Comparison of ENCODE assay signal across 1 cellular context in the genomic region with DNA sequence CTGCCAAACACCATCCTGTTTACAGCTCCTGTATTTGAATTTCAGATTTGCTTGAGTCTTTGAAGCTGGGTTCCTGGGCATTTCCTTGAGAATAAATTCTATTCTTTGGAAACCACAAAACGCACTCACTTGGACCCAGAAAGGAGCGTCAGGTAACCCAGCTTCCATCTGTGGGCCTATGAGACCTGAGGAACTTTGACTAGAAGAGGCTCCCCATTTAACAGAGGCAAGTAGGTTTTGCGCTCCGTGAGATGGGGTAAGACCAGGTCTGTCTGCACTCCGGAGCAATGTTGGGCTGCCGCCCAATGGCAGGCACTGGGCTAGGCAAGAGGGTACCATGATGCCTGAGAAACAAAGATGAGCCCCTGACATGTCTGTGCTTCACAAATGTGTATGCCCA.
TF ChIP-seq lines count a peak whose summit lies in the region.

No MANE protein-coding gene starts in this region.

TF ChIP-seq in GM23338, 12 proteins besides CTCF, POLR2A, EP300 and RAD21 (continued from another document):
- TF ChIP-seq, protein P1, sequence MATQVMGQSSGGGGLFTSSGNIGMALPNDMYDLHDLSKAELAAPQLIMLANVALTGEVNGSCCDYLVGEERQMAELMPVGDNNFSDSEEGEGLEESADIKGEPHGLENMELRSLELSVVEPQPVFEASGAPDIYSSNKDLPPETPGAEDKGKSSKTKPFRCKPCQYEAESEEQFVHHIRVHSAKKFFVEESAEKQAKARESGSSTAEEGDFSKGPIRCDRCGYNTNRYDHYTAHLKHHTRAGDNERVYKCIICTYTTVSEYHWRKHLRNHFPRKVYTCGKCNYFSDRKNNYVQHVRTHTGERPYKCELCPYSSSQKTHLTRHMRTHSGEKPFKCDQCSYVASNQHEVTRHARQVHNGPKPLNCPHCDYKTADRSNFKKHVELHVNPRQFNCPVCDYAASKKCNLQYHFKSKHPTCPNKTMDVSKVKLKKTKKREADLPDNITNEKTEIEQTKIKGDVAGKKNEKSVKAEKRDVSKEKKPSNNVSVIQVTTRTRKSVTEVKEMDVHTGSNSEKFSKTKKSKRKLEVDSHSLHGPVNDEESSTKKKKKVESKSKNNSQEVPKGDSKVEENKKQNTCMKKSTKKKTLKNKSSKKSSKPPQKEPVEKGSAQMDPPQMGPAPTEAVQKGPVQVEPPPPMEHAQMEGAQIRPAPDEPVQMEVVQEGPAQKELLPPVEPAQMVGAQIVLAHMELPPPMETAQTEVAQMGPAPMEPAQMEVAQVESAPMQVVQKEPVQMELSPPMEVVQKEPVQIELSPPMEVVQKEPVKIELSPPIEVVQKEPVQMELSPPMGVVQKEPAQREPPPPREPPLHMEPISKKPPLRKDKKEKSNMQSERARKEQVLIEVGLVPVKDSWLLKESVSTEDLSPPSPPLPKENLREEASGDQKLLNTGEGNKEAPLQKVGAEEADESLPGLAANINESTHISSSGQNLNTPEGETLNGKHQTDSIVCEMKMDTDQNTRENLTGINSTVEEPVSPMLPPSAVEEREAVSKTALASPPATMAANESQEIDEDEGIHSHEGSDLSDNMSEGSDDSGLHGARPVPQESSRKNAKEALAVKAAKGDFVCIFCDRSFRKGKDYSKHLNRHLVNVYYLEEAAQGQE (IDR thresholded peaks at IDR 0.05; ENCODE audit: unreplicated experiment): no peak
- TF ChIP-seq ZNF114 (CRISPR knock-in tag; IDR thresholded peaks at IDR 0.05) (no peak), EZH2phosphoT487 (IDR thresholded peaks at IDR 0.05; ENCODE audit: unreplicated experiment) (no peak), CREB1 (CRISPR knock-in tag; IDR thresholded peaks at IDR 0.05; ENCODE audit: low read depth) (no peak), ZNF331 (CRISPR knock-in tag; IDR thresholded peaks at IDR 0.05; ENCODE audit: low read depth) (no peak), POLR2AphosphoS5 (IDR thresholded peaks at IDR 0.05; ENCODE audit: low read depth) (no peak), NANOG (IDR thresholded peaks at IDR 0.05; ENCODE audit: borderline replicate concordance) (no peak), JUNB (IDR thresholded peaks at IDR 0.05; ENCODE audit: unreplicated experiment) (no peak)
- TF ChIP-seq, protein P2, sequence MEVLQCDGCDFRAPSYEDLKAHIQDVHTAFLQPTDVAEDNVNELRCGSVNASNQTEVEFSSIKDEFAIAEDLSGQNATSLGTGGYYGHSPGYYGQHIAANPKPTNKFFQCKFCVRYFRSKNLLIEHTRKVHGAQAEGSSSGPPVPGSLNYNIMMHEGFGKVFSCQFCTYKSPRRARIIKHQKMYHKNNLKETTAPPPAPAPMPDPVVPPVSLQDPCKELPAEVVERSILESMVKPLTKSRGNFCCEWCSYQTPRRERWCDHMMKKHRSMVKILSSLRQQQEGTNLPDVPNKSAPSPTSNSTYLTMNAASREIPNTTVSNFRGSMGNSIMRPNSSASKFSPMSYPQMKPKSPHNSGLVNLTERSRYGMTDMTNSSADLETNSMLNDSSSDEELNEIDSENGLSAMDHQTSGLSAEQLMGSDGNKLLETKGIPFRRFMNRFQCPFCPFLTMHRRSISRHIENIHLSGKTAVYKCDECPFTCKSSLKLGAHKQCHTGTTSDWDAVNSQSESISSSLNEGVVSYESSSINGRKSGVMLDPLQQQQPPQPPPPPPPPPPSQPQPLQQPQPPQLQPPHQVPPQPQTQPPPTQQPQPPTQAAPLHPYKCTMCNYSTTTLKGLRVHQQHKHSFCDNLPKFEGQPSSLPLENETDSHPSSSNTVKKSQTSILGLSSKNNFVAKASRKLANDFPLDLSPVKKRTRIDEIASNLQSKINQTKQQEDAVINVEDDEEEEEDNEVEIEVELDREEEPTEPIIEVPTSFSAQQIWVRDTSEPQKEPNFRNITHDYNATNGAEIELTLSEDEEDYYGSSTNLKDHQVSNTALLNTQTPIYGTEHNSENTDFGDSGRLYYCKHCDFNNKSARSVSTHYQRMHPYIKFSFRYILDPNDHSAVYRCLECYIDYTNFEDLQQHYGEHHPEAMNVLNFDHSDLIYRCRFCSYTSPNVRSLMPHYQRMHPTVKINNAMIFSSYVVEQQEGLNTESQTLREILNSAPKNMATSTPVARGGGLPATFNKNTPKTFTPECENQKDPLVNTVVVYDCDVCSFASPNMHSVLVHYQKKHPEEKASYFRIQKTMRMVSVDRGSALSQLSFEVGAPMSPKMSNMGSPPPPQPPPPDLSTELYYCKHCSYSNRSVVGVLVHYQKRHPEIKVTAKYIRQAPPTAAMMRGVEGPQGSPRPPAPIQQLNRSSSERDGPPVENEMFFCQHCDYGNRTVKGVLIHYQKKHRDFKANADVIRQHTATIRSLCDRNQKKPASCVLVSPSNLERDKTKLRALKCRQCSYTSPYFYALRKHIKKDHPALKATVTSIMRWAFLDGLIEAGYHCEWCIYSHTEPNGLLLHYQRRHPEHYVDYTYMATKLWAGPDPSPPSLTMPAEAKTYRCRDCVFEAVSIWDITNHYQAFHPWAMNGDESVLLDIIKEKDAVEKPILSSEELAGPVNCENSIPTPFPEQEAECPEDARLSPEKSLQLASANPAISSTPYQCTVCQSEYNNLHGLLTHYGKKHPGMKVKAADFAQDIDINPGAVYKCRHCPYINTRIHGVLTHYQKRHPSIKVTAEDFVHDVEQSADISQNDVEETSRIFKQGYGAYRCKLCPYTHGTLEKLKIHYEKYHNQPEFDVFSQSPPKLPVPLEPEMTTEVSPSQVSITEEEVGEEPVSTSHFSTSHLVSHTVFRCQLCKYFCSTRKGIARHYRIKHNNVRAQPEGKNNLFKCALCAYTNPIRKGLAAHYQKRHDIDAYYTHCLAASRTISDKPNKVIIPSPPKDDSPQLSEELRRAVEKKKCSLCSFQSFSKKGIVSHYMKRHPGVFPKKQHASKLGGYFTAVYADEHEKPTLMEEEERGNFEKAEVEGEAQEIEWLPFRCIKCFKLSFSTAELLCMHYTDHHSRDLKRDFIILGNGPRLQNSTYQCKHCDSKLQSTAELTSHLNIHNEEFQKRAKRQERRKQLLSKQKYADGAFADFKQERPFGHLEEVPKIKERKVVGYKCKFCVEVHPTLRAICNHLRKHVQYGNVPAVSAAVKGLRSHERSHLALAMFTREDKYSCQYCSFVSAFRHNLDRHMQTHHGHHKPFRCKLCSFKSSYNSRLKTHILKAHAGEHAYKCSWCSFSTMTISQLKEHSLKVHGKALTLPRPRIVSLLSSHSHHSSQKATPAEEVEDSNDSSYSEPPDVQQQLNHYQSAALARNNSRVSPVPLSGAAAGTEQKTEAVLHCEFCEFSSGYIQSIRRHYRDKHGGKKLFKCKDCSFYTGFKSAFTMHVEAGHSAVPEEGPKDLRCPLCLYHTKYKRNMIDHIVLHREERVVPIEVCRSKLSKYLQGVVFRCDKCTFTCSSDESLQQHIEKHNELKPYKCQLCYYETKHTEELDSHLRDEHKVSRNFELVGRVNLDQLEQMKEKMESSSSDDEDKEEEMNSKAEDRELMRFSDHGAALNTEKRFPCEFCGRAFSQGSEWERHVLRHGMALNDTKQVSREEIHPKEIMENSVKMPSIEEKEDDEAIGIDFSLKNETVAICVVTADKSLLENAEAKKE (CRISPR knock-in tag; IDR thresholded peaks at IDR 0.05): no peak
- TF ChIP-seq, protein P3, sequence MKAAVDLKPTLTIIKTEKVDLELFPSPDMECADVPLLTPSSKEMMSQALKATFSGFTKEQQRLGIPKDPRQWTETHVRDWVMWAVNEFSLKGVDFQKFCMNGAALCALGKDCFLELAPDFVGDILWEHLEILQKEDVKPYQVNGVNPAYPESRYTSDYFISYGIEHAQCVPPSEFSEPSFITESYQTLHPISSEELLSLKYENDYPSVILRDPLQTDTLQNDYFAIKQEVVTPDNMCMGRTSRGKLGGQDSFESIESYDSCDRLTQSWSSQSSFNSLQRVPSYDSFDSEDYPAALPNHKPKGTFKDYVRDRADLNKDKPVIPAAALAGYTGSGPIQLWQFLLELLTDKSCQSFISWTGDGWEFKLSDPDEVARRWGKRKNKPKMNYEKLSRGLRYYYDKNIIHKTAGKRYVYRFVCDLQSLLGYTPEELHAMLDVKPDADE (IDR thresholded peaks at IDR 0.05): no peak
TF ChIP-seq in GM23338: peak in this region for 0.
